Comparison of ENCODE assay signal across 16 cellular contexts in genomic region chr7:121151663-121152344, GRCh38.
A peak's percentile ranks its signal among the peaks of the same experiment; 100 is the strongest.
DNase-seq lines count a peak whose midpoint lies in the region; ATAC-seq and TF ChIP-seq lines count a peak whose summit lies in the region.
"Had no signal": no experiment of that assay in that cellular context is flagged by ENCODE, and none has a peak within 500 bp of the region (broad histone marks: within the 10 kb centered on the region; RNA-seq: fewer than 3 reads in every experiment).

No MANE protein-coding gene starts in this region.

- TF ChIP-seq CTCF in fibroblast of villous mesenchyme (IDR thresholded peaks at IDR 0.05; ENCODE audit: insufficient read depth, low read depth, low read length) (no peak), neural crest cell (conservative IDR thresholded peaks at IDR 0.05) (no peak)

- peaks cover 6% of the 10 kb centered on the region for H3K9me3 Mint-ChIP-seq in neural crest cell
- peaks cover 1 to 6% of the 10 kb centered on the region in 2 donors for H3K9me3 Mint-ChIP-seq in activated T-cell treated with anti-CD3 and anti-CD28 coated beads, Interleukin-2, amount 50 U/mL, for 72 hours
- H3K9me3 Mint-ChIP-seq: CD14-positive monocyte had no signal

- peaks cover 2 to 4% of the 10 kb centered on the region in 2 donors for H3K4me1 ChIP-seq in aorta (ENCODE audit: control insufficient read depth in 1 of 2, insufficient read depth in 2 of 2, low read length in 2 of 2)
- H3K4me1 ChIP-seq: HAP-1 had no signal

- H3K27ac Mint-ChIP-seq in neural crest cell (ENCODE audit: unreplicated experiment): peak overlapping the region; percentile 80
- no peak overlapping the region for H3K27ac Mint-ChIP-seq in activated T-cell treated with anti-CD3 and anti-CD28 coated beads, Interleukin-2, amount 50 U/mL, for 72 hours
- H3K27ac Mint-ChIP-seq: CD14-positive monocyte had no signal

- no peaks in the 10 kb centered on the region for H3K9me3 ChIP-seq in aorta (ENCODE audit: control insufficient read depth, low read length)
- H3K9me3 ChIP-seq: HAP-1 had no signal

- H3K27me3 Mint-ChIP-seq in neural crest cell (ENCODE audit: low read depth): no peaks in the 10 kb centered on the region
- H3K27me3 Mint-ChIP-seq in activated T-cell treated with anti-CD3 and anti-CD28 coated beads, Interleukin-2, amount 50 U/mL, for 72 hours (ENCODE audit: low read depth): peaks cover 15% of the 10 kb centered on the region

- H3K4me3 Mint-ChIP-seq in neural crest cell: no peak overlapping the region
- H3K4me3 Mint-ChIP-seq in activated T-cell treated with anti-CD3 and anti-CD28 coated beads, Interleukin-2, amount 50 U/mL, for 72 hours: no peak overlapping the region
- H3K4me3 Mint-ChIP-seq: CD14-positive monocyte had no signal

- H3K4me1 Mint-ChIP-seq in neural crest cell: peaks cover 10% of the 10 kb centered on the region
- H3K4me1 Mint-ChIP-seq in activated T-cell treated with anti-CD3 and anti-CD28 coated beads, Interleukin-2, amount 50 U/mL, for 72 hours (ENCODE audit: low read depth): no peaks in the 10 kb centered on the region
- H3K4me1 Mint-ChIP-seq: CD14-positive monocyte had no signal

- no peaks in the 10 kb centered on the region for H3K36me3 ChIP-seq in aorta (ENCODE audit: control insufficient read depth in 1 of 2, insufficient read depth in 2 of 2, low read length in 1 of 2)
- H3K36me3 ChIP-seq: HAP-1 had no signal

- DNase-seq in SK-MEL-5 (ENCODE audit: low read depth, low spot score): peak; percentile 42
- DNase-seq in fibroblast of villous mesenchyme (ENCODE audit: low read depth): peak; percentile 25
- DNase-seq in neural crest cell (ENCODE audit: low read depth, low spot score): no peak
- no peak for DNase-seq in aorta
- DNase-seq in effector CD8-positive, alpha-beta T cell (lab: John Stamatoyannopoulos, UW): no peak
- DNase-seq in activated T-cell treated with anti-CD3 and anti-CD28 coated beads, Interleukin-2, amount 50 U/mL, for 72 hours: no peak
- DNase-seq: AML-193, COR-L47, NCI-H1930, NCI-H2171 treated with DMSO at 0.1 percent for 48 hours, NCI-H510A, NCI-H82 had no signal

- H3K4me3 ChIP-seq in fibroblast of villous mesenchyme (ENCODE audit: low read depth, low read length) (no peak overlapping the region), aorta (ENCODE audit: low read length in 2 of 2) (no peak overlapping the region)
- H3K4me3 ChIP-seq: HAP-1 had no signal

- peak overlapping the region; percentile 5 to 52 for H3K27ac ChIP-seq in aorta (ENCODE audit: low read depth in 1 of 2, low read length in 2 of 2)

- no peaks in the 10 kb centered on the region for H3K27me3 ChIP-seq in aorta (ENCODE audit: control insufficient read depth in 1 of 2, insufficient read depth in 2 of 2, low read length in 1 of 2)

- ATAC-seq in aorta (ENCODE audit: low FRiP score) (peak; percentile 59), GM21423 (IDR thresholded peaks at IDR 0.05; ENCODE audit: unreplicated experiment) (no peak)
- ATAC-seq in activated T-cell treated with anti-CD3 and anti-CD28 coated beads, Interleukin-2, amount 50 U/mL, for 72 hours (replicated peaks in 1 of 2): no peak
- ATAC-seq: Panc1 had no signal

- in situ Hi-C loops in SK-MEL-5 (cut with HindIII; ENCODE audit: low pct_unique_long_range_greater_than_20kb, low sequenced_read_pairs): no loop called here

- no peaks in the 10 kb centered on the region for H3K36me3 Mint-ChIP-seq in neural crest cell (ENCODE audit: low read depth)
- H3K36me3 Mint-ChIP-seq in activated T-cell treated with anti-CD3 and anti-CD28 coated beads, Interleukin-2, amount 50 U/mL, for 72 hours (ENCODE audit: insufficient read depth in 2 of 2): no peaks in the 10 kb centered on the region
- H3K36me3 Mint-ChIP-seq: CD14-positive monocyte had no signal

- intact Hi-C loops in aorta (cut with DNase I): no loop called here

- 19 to 29% methylated on average over 2 of the region's 2 CpGs for WGBS in aorta, 2 donors

Comparison
In these comparisons a context has a peak if more than half of its experiments do, and no peak if none do; other contexts are left out.
1. DNase-seq: peak in SK-MEL-5 (single experiment) and fibroblast of villous mesenchyme (single experiment); none in neural crest cell (single experiment), aorta (0 of 2), effector CD8-positive, alpha-beta T cell (single experiment) and activated T-cell treated with anti-CD3 and anti-CD28 coated beads, Interleukin-2, amount 50 U/mL, for 72 hours (0 of 2).